ENCODE assay signal across 13 cellular contexts in genomic region chr4:41146196-41146595, GRCh38.
DNase-seq lines count a peak whose midpoint lies in the region; ATAC-seq, FAIRE-seq and TF ChIP-seq lines count a peak whose summit lies in the region.
"Had no signal": no experiment of that assay in that cellular context is flagged by ENCODE, and none has a peak within 500 bp of the region (broad histone marks: within the 10 kb centered on the region; RNA-seq: fewer than 3 reads in every experiment).

No MANE protein-coding gene starts in this region.

- no peak for TF ChIP-seq EP300 in GM12878 (IDR thresholded peaks at IDR 0.05; ENCODE audit: borderline replicate concordance in 1 of 2, control insufficient read depth in 1 of 2, low read depth in 2 of 2, low read length in 2 of 2)
- no peak for TF ChIP-seq EP300 in stomach (IDR thresholded peaks at IDR 0.05)

- CTCF ChIA-PET in IMR-90 (lab: Yijun Ruan, JAX) = no interaction called here
- CTCF ChIA-PET in GM12878 (lab: Yijun Ruan, JAX) = interaction anchor here (1.1 kb wide), 1 partner anchor 27 kb away, joined by 5 read pairs; no protein-coding TSS in a partner anchor

- H3K4me3 ChIP-seq in IMR-90 (ENCODE audit: insufficient read depth, low read depth, low read length) (no peak overlapping the region), GM12878 (no peak overlapping the region), right lobe of liver (no peak overlapping the region), stomach (peak overlapping the region in 1 of 4 donors; percentile 23)

- peaks cover 22% of the 10 kb centered on the region for H3K79me2 ChIP-seq in GM12878 (ENCODE audit: control insufficient read depth, insufficient read depth, low read length)

- POLR2A ChIA-PET in IMR-90 (lab: Charles Lee; ENCODE audit: unreplicated experiment) (no interaction called here), GM12878 (lab: Charles Lee) (interaction anchor here (0.5 to 1.3 kb wide), 3 partner anchors 15 to 207 kb away, joined by 3 to 5 read pairs (median 3); no protein-coding TSS in a partner anchor)

- H3K9me3 ChIP-seq in IMR-90 (ENCODE audit: control insufficient read depth, insufficient read depth, low read length) (no peaks in the 10 kb centered on the region), GM12878 (replicated peaks; ENCODE audit: control insufficient read depth, insufficient read depth, low read length) (peaks cover 2% of the 10 kb centered on the region), right lobe of liver (no peaks in the 10 kb centered on the region), stomach (no peaks in the 10 kb centered on the region)

- FAIRE-seq in GM12878 (lab: Jason Lieb, UNC) = no peak

- H4K20me1 ChIP-seq in IMR-90 (ENCODE audit: insufficient read depth, low read length) = no peaks in the 10 kb centered on the region
- H4K20me1 ChIP-seq in GM12878 (ENCODE audit: control insufficient read depth, insufficient read depth) = no peaks in the 10 kb centered on the region

- SMC1A ChIA-PET in GM12878 (lab: Charles Lee; ENCODE audit: uncharacterized antibody, unreplicated experiment) = interaction anchor here (1.1 to 1.6 kb wide), 3 partner anchors 8 to 14 kb away, joined by 4 to 5 read pairs (median 5); no protein-coding TSS in a partner anchor

- H4K91ac ChIP-seq in IMR-90 (ENCODE audit: insufficient read depth, low read depth, low read length) = peak overlapping the region; percentile 58

- peaks cover 14% of the 10 kb centered on the region for H3K9me1 ChIP-seq in IMR-90 (ENCODE audit: insufficient read depth, low read length)

- no peak overlapping the region for H3K9ac ChIP-seq in IMR-90 (ENCODE audit: low read depth, low read length)
- no peak overlapping the region for H3K9ac ChIP-seq in GM12878 (ENCODE audit: control insufficient read depth, insufficient read depth, low read length)

- peaks cover 29 to 54% of the 10 kb centered on the region in 2 experiments for H3K79me1 ChIP-seq in IMR-90 (ENCODE audit: low read depth in 1 of 2, low read length in 2 of 2)

- H2AK9ac ChIP-seq in IMR-90 (replicated peaks; ENCODE audit: low read depth, low read length, poor library complexity) = no peak overlapping the region

- intact Hi-C loops in IMR-90 (cut with micrococcal nuclease) (loop anchor here (10.0 kb wide), 1 partner anchor 221 kb away; no protein-coding TSS in a partner anchor), GM12878 (cut with micrococcal nuclease; ENCODE audit: unreplicated experiment) (loop anchor here (5.0 kb wide), 1 partner anchor 66 kb away; the partner anchor contains the start of gene APBB2), right lobe of liver (cut with DNase I) (loop anchor here in 1 of 2 donors (5.0 kb wide), 1 partner anchor 66 kb away; the partner anchor contains the start of gene APBB2), stomach (cut with DNase I; ENCODE audit: low total_unique reads) (loop anchor here (10.0 kb wide), 1 partner anchor 59 kb away; no protein-coding TSS in a partner anchor), posterior cingulate gyrus (cut with DNase I) (loop anchor here (5.0 to 10.0 kb wide), 2 partner anchors 66 to 161 kb away; partner anchors contain the start of gene APBB2)
- intact Hi-C loops in activated CD4-positive, alpha-beta T cell treated with anti-CD3 and anti-CD28 coated beads, Interleukin-2, amount 10 ng/mL, durations not matched to agents 24 days and 14 days (cut with micrococcal nuclease) = no loop called here

- H3K4ac ChIP-seq in IMR-90 (ENCODE audit: low read depth, low read length) = peak overlapping the region; percentile 1; the same call in 1 of the 2 replicates

- H2AK5ac ChIP-seq in IMR-90 (ENCODE audit: low read depth, low read length) = peak overlapping the region; percentile 61

- H3K27ac ChIP-seq in IMR-90 (ENCODE audit: insufficient read depth, low read length) (no peak overlapping the region), GM12878 (ENCODE audit: control insufficient read depth, insufficient read depth) (peak overlapping the region; percentile 38), right lobe of liver (peak overlapping the region; percentile 35 to 79 (median 66)), stomach (peak overlapping the region in 4 of 5 donors; percentile 74 to 85 (median 82))
- H3K27ac ChIP-seq: C4-2B had no signal

- 0 out of 2 replicates have a peak overlapping the region, but pooled peaks have one; percentile 46 for H3K14ac ChIP-seq in IMR-90 (replicated peaks; ENCODE audit: low read depth, low read length)

- no TSS peak for BruUV-seq in IMR-90 (replicated peaks; lab: Mats Ljungman, UMichigan)
- BruUV-seq in GM12878 (replicated peaks; lab: Mats Ljungman, UMichigan) = no TSS peak

- dilution Hi-C loops in IMR-90 (cut with HindIII; ENCODE audit: low sequenced_read_pairs, unreplicated experiment) = no loop called here

- no peak overlapping the region for H3K4me3 Mint-ChIP-seq in activated CD4-positive, alpha-beta T cell treated with anti-CD3 and anti-CD28 coated beads, Interleukin-2, amount 10 ng/mL, durations not matched to agents 24 days and 14 days
- H3K4me3 Mint-ChIP-seq: activated naive CD4-positive, alpha-beta T cell treated with anti-CD3 and anti-CD28 coated beads, Interleukin-2, amount 50 U/mL, for 24 hours; T-helper 1 cell treated with Interleukin-12 subunit alpha and Interleukin-12 subunit beta and Interleukin-4 antibody, amounts not matched to agents 30 μg/mL and 1 μg/mL, for 36 hours had no signal

- no peaks in the 10 kb centered on the region for H3K36me3 Mint-ChIP-seq in activated CD4-positive, alpha-beta T cell treated with anti-CD3 and anti-CD28 coated beads, Interleukin-2, amount 10 ng/mL, durations not matched to agents 24 days and 14 days (ENCODE audit: low read depth)
- H3K36me3 Mint-ChIP-seq: activated naive CD4-positive, alpha-beta T cell treated with anti-CD3 and anti-CD28 coated beads, Interleukin-2, amount 50 U/mL, for 24 hours had no signal

- no peaks in the 10 kb centered on the region for H3K36me3 ChIP-seq in IMR-90 (ENCODE audit: control insufficient read depth, insufficient read depth, low read length)
- H3K36me3 ChIP-seq in GM12878 (ENCODE audit: control insufficient read depth in 2 of 2, insufficient read depth in 2 of 2, low read length in 1 of 2) = no peaks in the 10 kb centered on the region
- no peaks in the 10 kb centered on the region for H3K36me3 ChIP-seq in right lobe of liver
- no peaks in the 10 kb centered on the region for H3K36me3 ChIP-seq in stomach

- H2BK15ac ChIP-seq in IMR-90 (ENCODE audit: low read depth, low read length) = peak overlapping the region; percentile 41; the same call in 1 of the 3 replicates

- H3K9me3 Mint-ChIP-seq in activated CD4-positive, alpha-beta T cell treated with anti-CD3 and anti-CD28 coated beads, Interleukin-2, amount 10 ng/mL, durations not matched to agents 24 days and 14 days = no peaks in the 10 kb centered on the region
- H3K9me3 Mint-ChIP-seq: activated naive CD4-positive, alpha-beta T cell treated with anti-CD3 and anti-CD28 coated beads, Interleukin-2, amount 50 U/mL, for 24 hours; T-helper 1 cell treated with Interleukin-12 subunit alpha and Interleukin-12 subunit beta and Interleukin-4 antibody, amounts not matched to agents 30 μg/mL and 1 μg/mL, for 36 hours had no signal

- H2BK5ac ChIP-seq in IMR-90 (ENCODE audit: low read depth, low read length, poor library complexity, severe bottlenecking) = peak overlapping the region; percentile 65

- peak overlapping the region; percentile 64 for H4K5ac ChIP-seq in IMR-90 (ENCODE audit: low read depth, low read length)

- WGBS in IMR-90 (ENCODE audit: extremely low coverage in 2 of 2, insufficient read length in 1 of 2), 2 experiments = no CpG with 5 or more reads among the region's 5 CpGs
- WGBS in GM12878 (ENCODE audit: insufficient coverage, insufficient replicate concordance, low lambda C conversion rate, missing lambda C conversion rate) = 74% methylated on average over 5 of the region's 5 CpGs
- WGBS in right lobe of liver (ENCODE audit: insufficient coverage, low coverage, low lambda C conversion rate, missing lambda C conversion rate) = 93% methylated on average over 4 of the region's 5 CpGs
- 77 to 87% (median 84%) methylated on average over 5 of the region's 5 CpGs for WGBS in stomach, 5 donors

- H2BK20ac ChIP-seq in IMR-90 (ENCODE audit: low read depth, low read length) = 0 out of 2 replicates have a peak overlapping the region, but pooled peaks have one; percentile 42

- peaks cover 1% of the 10 kb centered on the region for H3K27me3 Mint-ChIP-seq in activated CD4-positive, alpha-beta T cell treated with anti-CD3 and anti-CD28 coated beads, Interleukin-2, amount 10 ng/mL, durations not matched to agents 24 days and 14 days

- no peak overlapping the region for H3K23ac ChIP-seq in IMR-90 (ENCODE audit: low read depth, low read length)

- H3K4me2 ChIP-seq in IMR-90 (ENCODE audit: low read depth, low read length) (no peak overlapping the region), GM12878 (ENCODE audit: control insufficient read depth, insufficient read depth) (peak overlapping the region; percentile 41; the same call in 1 of the 2 replicates)

- H3K56ac ChIP-seq in IMR-90 (ENCODE audit: extremely low read depth, insufficient read depth, low read length) = no peak overlapping the region

- no peak for TF ChIP-seq RAD21 in IMR-90 (IDR thresholded peaks at IDR 0.05; ENCODE audit: low read length)
- no peak for TF ChIP-seq RAD21 in GM12878 (IDR thresholded peaks at IDR 0.05; ENCODE audit: insufficient read depth, low read depth, low read length)

- H2BK120ac ChIP-seq in IMR-90 (ENCODE audit: low read depth, low read length) = peak overlapping the region; percentile 55; the same call in 1 of the 2 replicates

- RAD21 ChIA-PET in GM12878 (lab: Charles Lee; ENCODE audit: unreplicated experiment) = interaction anchor here (1.5 to 1.6 kb wide), 2 partner anchors 8 to 41 kb away, joined by 5 to 6 read pairs; no protein-coding TSS in a partner anchor

- in situ Hi-C loops in IMR-90 (cut with MboI; ENCODE audit: low sequenced_read_pairs) (no loop called here), GM12878 (cut with MboI) (no loop called here)

- TF ChIP-seq POLR2A in IMR-90 (IDR thresholded peaks at IDR 0.05; ENCODE audit: low read depth, low read length) = no peak
- TF ChIP-seq POLR2A in GM12878 (IDR thresholded peaks at IDR 0.05; ENCODE audit: low read depth, low read length) = no peak
- TF ChIP-seq POLR2A in right lobe of liver (IDR thresholded peaks at IDR 0.05) = no peak
- TF ChIP-seq POLR2A in stomach (IDR thresholded peaks at IDR 0.05) = no peak

- H3K27ac Mint-ChIP-seq in activated CD4-positive, alpha-beta T cell treated with anti-CD3 and anti-CD28 coated beads, Interleukin-2, amount 10 ng/mL, durations not matched to agents 24 days and 14 days = no peak overlapping the region
- H3K27ac Mint-ChIP-seq: activated naive CD4-positive, alpha-beta T cell treated with anti-CD3 and anti-CD28 coated beads, Interleukin-2, amount 50 U/mL, for 24 hours; T-helper 1 cell treated with Interleukin-12 subunit alpha and Interleukin-12 subunit beta and Interleukin-4 antibody, amounts not matched to agents 30 μg/mL and 1 μg/mL, for 36 hours had no signal

- no peak for DNase-seq in IMR-90
- DNase-seq in GM12878 (ENCODE audit: low read depth, low spot score) = no peak
- no peak for DNase-seq in right lobe of liver
- DNase-seq in stomach = no peak
- no peak for DNase-seq in posterior cingulate gyrus
- no peak for DNase-seq in GM19240 (ENCODE audit: insufficient read length, low spot score)
- DNase-seq in activated CD4-positive, alpha-beta T cell treated with anti-CD3 and anti-CD28 coated beads, Interleukin-2, amount 10 ng/mL, durations not matched to agents 24 days and 14 days = no peak
- DNase-seq: NCI-H1417 treated with DMSO at 0.1 percent for 48 hours; stimulated activated CD8-positive, alpha-beta memory T cell treated with anti-CD3 and anti-CD28 coated beads, Interleukin-4, amount 100 ng/mL, for 48 hours had no signal

- H3K18ac ChIP-seq in IMR-90 (ENCODE audit: low read depth, low read length) = peak overlapping the region; percentile 86; the same call in 1 of the 2 replicates

- no peak overlapping the region for H2AFZ ChIP-seq in IMR-90 (replicated peaks; ENCODE audit: low read length, poor library complexity)
- no peak overlapping the region for H2AFZ ChIP-seq in GM12878 (ENCODE audit: control insufficient read depth, low read depth, low read length)

- no peak for TF ChIP-seq CTCF in IMR-90 (conservative IDR thresholded peaks at IDR 0.05; ENCODE audit: low read depth, low read length)
- TF ChIP-seq CTCF in GM12878 (IDR thresholded peaks at IDR 0.05 in 2 of 3, conservative IDR thresholded peaks at IDR 0.05 in 1 of 3; ENCODE audit: control insufficient read depth in 2 of 3, extremely low read depth in 1 of 3, insufficient read depth in 1 of 3, low read depth in 3 of 3, low read length in 3 of 3) = no peak
- TF ChIP-seq CTCF in right lobe of liver (IDR thresholded peaks at IDR 0.05) = no peak
- TF ChIP-seq CTCF in stomach (IDR thresholded peaks at IDR 0.05) = no peak

- no peaks in the 10 kb centered on the region for H3K4me1 Mint-ChIP-seq in activated CD4-positive, alpha-beta T cell treated with anti-CD3 and anti-CD28 coated beads, Interleukin-2, amount 10 ng/mL, durations not matched to agents 24 days and 14 days
- H3K4me1 Mint-ChIP-seq: activated naive CD4-positive, alpha-beta T cell treated with anti-CD3 and anti-CD28 coated beads, Interleukin-2, amount 50 U/mL, for 24 hours had no signal

- H4K8ac ChIP-seq in IMR-90 (ENCODE audit: low read depth in 2 of 2, low read length in 2 of 2) = peak overlapping the region in 1 of 2 experiments; percentile 62; a peak in 3 of 4 replicates

- H3K27me3 ChIP-seq in IMR-90 (ENCODE audit: control insufficient read depth, insufficient read depth, low read length) (no peaks in the 10 kb centered on the region), GM12878 (replicated peaks in 1 of 2; ENCODE audit: control insufficient read depth in 2 of 2, insufficient read depth in 2 of 2, low read length in 1 of 2) (no peaks in the 10 kb centered on the region), right lobe of liver (no peaks in the 10 kb centered on the region), stomach (no peaks in the 10 kb centered on the region)

- H3K4me1 ChIP-seq in IMR-90 (ENCODE audit: control insufficient read depth, insufficient read depth, low read length) (peaks cover 34% of the 10 kb centered on the region), GM12878 (ENCODE audit: control insufficient read depth, insufficient read depth, low read length) (peaks cover 22% of the 10 kb centered on the region), right lobe of liver (peaks cover 3 to 52% (median 4%) of the 10 kb centered on the region in 4 donors), stomach (peaks cover 57 to 73% (median 64%) of the 10 kb centered on the region in 4 donors)

- ATAC-seq in IMR-90 (ENCODE audit: low read depth) (no peak), GM12878 (peak; percentile 29; the same call in 2 of the 3 replicates), right lobe of liver (no peak), GM21737 (IDR thresholded peaks at IDR 0.05; ENCODE audit: unreplicated experiment) (no peak)
